10 cellular contexts compared by ENCODE assay signal in genomic region chr4:73628834-73629233, GRCh38. TPM values are rescaled to one million over a fixed set of nuclear protein-coding genes. Genes with fewer than 3 reads are reported as not detected.
"Had no signal": no experiment of that assay in that cellular context is flagged by ENCODE, and none has a peak within 500 bp of the region (broad histone marks: within the 10 kb centered on the region; RNA-seq: fewer than 3 reads in every experiment).

No MANE protein-coding gene starts in this region.

RNA-seq across cellular contexts. Expression of gene RASSF6, which starts 8.6 kb away (rescaled TPM):
- total RNA-seq: activated naive CD4-positive, alpha-beta T cell treated with anti-CD3 and anti-CD28 coated beads for 36 hours; activated naive CD4-positive, alpha-beta T cell treated with anti-CD3 and anti-CD28 coated beads, Interleukin-2, amount 50 U/mL, for 72 hours; activated naive CD8-positive, alpha-beta T cell treated with anti-CD3 and anti-CD28 coated beads for 36 hours; activated T-cell treated with anti-CD3 and anti-CD28 coated beads, Interleukin-2, amount 50 U/mL, for 4 hours; activated T-helper 1 cell treated with anti-CD3 and anti-CD28 coated beads, Interleukin-12 subunit alpha, Interleukin-12 subunit beta, Interleukin-2, Interleukin-4 antibody, amounts not matched to agents 30 ng/mL and 10 ng/mL and 1 ng/mL, durations not matched to agents 14 hours and 24 hours and 36 hours; activated T-helper 2 cell treated with anti-CD3 and anti-CD28 coated beads, Interferon-gamma antibody, Interleukin-2, Interleukin-4, amounts not matched to agents 10 μg/mL and 5 μg/mL and 100 μg/mL, durations not matched to agents 14 hours and 24 hours and 36 hours; aorta; cardiac muscle cell; cardiac septum; chondrocyte had no signal
- polyA plus RNA-seq: cardiac muscle cell had no signal
